1 cellular context compared by ENCODE assay signal in genomic region chr12:46268617-46269428, GRCh38.
A peak's percentile ranks its signal among the peaks of the same experiment; 100 is the strongest.
TF ChIP-seq lines count a peak whose summit lies in the region.

SLC38A1 (minus strand) TSS chr12:46269043; CDS start chr12:46239800, 29,243 bp downstream.

TF ChIP-seq in K562, 482 proteins besides CTCF, POLR2A, EP300 and RAD21 (continued from another document and continues in another):
- peak; percentile 39; the same call in 1 of the 2 replicates for TF ChIP-seq ZBTB1 (CRISPR knock-in tag; IDR thresholded peaks at IDR 0.05; ENCODE audit: borderline replicate concordance, low read depth)
- TF ChIP-seq POLR2AphosphoS5 (IDR thresholded peaks at IDR 0.05; ENCODE audit: control insufficient read depth, insufficient read depth, low read depth, low read length), result peak; percentile 36
- TF ChIP-seq HMG20A (CRISPR knock-in tag; conservative IDR thresholded peaks at IDR 0.05), result no peak
- peak; percentile 60; the same call in 1 of the 2 replicates for TF ChIP-seq MEF2D (tag; conservative IDR thresholded peaks at IDR 0.05; ENCODE audit: low read depth)
- TF ChIP-seq, protein P1, sequence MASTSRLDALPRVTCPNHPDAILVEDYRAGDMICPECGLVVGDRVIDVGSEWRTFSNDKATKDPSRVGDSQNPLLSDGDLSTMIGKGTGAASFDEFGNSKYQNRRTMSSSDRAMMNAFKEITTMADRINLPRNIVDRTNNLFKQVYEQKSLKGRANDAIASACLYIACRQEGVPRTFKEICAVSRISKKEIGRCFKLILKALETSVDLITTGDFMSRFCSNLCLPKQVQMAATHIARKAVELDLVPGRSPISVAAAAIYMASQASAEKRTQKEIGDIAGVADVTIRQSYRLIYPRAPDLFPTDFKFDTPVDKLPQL (IDR thresholded peaks at IDR 0.05; ENCODE audit: extremely low read depth, insufficient read length), result peak; percentile 67
- TF ChIP-seq ZNF121 (CRISPR knock-in tag; conservative IDR thresholded peaks at IDR 0.05), result no peak
- TF ChIP-seq NUFIP1 (IDR thresholded peaks at IDR 0.05; ENCODE audit: partially characterized antibody), result peak; percentile 28
- TF ChIP-seq KLF16 (IDR thresholded peaks at IDR 0.05), result no peak
- TF ChIP-seq, protein P2, sequence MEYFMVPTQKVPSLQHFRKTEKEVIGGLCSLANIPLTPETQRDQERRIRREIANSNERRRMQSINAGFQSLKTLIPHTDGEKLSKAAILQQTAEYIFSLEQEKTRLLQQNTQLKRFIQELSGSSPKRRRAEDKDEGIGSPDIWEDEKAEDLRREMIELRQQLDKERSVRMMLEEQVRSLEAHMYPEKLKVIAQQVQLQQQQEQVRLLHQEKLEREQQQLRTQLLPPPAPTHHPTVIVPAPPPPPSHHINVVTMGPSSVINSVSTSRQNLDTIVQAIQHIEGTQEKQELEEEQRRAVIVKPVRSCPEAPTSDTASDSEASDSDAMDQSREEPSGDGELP (CRISPR knock-in tag; IDR thresholded peaks at IDR 0.05; ENCODE audit: borderline replicate concordance), result peak; percentile 79; the same call in 1 of the 2 replicates
- TF ChIP-seq PHF8 (IDR thresholded peaks at IDR 0.05; ENCODE audit: borderline replicate concordance, low read length), result peak; percentile 70
- TF ChIP-seq NELFE (IDR thresholded peaks at IDR 0.05; ENCODE audit: insufficient read depth, insufficient read length), result no peak
- TF ChIP-seq ZNF175 (CRISPR knock-in tag; IDR thresholded peaks at IDR 0.05; ENCODE audit: low read depth), result no peak
- peak; percentile 99 for TF ChIP-seq CEBPG (CRISPR knock-in tag; IDR thresholded peaks at IDR 0.05)
- TF ChIP-seq CEBPG (tag; conservative IDR thresholded peaks at IDR 0.05 in 1 of 2, IDR thresholded peaks at IDR 0.05 in 1 of 2), result peak; percentile 93 to 97
- TF ChIP-seq HES1 (IDR thresholded peaks at IDR 0.05; ENCODE audit: low read depth), result peak; percentile 69; the same call in 1 of the 2 replicates
- TF ChIP-seq L3MBTL2 (IDR thresholded peaks at IDR 0.05), result peak; percentile 100
- no peak for TF ChIP-seq ZNF324 (CRISPR knock-in tag; IDR thresholded peaks at IDR 0.05)
- TF ChIP-seq MED1 (CRISPR knock-in tag; IDR thresholded peaks at IDR 0.05; ENCODE audit: borderline replicate concordance), result no peak
- TF ChIP-seq SREBF1 (IDR thresholded peaks at IDR 0.05; ENCODE audit: borderline replicate concordance, low read depth, low read length), result no peak
- TF ChIP-seq NCOR1 (IDR thresholded peaks at IDR 0.05), result peak; percentile 31; the same call in 1 of the 2 replicates
- TF ChIP-seq CBFA2T3 (IDR thresholded peaks at IDR 0.05), result 0 out of 2 replicates have a peak, but pooled peaks have one; percentile 7
- TF ChIP-seq ZNF395 (CRISPR knock-in tag; IDR thresholded peaks at IDR 0.05), result peak; percentile 73
- peak; percentile 29; the same call in 1 of the 2 replicates for TF ChIP-seq ZFPM2 (CRISPR knock-in tag; IDR thresholded peaks at IDR 0.05)
- peak; percentile 76 for TF ChIP-seq SOX6 (IDR thresholded peaks at IDR 0.05)
- 0 out of 2 replicates have a peak, but pooled peaks have one; percentile 4 for TF ChIP-seq SMC3 (conservative IDR thresholded peaks at IDR 0.05; ENCODE audit: insufficient read depth, low read depth, low read length)
- peak in 1 of 3 experiments; percentile 36 for TF ChIP-seq YY1 (IDR thresholded peaks at IDR 0.05; ENCODE audit: borderline replicate concordance in 1 of 3, control insufficient read depth in 1 of 3, extremely low read depth in 1 of 3, insufficient read depth in 3 of 3, insufficient read length in 1 of 3, insufficient replicate concordance in 2 of 3, low read depth in 1 of 3, low read length in 2 of 3)
- TF ChIP-seq, protein P3, sequence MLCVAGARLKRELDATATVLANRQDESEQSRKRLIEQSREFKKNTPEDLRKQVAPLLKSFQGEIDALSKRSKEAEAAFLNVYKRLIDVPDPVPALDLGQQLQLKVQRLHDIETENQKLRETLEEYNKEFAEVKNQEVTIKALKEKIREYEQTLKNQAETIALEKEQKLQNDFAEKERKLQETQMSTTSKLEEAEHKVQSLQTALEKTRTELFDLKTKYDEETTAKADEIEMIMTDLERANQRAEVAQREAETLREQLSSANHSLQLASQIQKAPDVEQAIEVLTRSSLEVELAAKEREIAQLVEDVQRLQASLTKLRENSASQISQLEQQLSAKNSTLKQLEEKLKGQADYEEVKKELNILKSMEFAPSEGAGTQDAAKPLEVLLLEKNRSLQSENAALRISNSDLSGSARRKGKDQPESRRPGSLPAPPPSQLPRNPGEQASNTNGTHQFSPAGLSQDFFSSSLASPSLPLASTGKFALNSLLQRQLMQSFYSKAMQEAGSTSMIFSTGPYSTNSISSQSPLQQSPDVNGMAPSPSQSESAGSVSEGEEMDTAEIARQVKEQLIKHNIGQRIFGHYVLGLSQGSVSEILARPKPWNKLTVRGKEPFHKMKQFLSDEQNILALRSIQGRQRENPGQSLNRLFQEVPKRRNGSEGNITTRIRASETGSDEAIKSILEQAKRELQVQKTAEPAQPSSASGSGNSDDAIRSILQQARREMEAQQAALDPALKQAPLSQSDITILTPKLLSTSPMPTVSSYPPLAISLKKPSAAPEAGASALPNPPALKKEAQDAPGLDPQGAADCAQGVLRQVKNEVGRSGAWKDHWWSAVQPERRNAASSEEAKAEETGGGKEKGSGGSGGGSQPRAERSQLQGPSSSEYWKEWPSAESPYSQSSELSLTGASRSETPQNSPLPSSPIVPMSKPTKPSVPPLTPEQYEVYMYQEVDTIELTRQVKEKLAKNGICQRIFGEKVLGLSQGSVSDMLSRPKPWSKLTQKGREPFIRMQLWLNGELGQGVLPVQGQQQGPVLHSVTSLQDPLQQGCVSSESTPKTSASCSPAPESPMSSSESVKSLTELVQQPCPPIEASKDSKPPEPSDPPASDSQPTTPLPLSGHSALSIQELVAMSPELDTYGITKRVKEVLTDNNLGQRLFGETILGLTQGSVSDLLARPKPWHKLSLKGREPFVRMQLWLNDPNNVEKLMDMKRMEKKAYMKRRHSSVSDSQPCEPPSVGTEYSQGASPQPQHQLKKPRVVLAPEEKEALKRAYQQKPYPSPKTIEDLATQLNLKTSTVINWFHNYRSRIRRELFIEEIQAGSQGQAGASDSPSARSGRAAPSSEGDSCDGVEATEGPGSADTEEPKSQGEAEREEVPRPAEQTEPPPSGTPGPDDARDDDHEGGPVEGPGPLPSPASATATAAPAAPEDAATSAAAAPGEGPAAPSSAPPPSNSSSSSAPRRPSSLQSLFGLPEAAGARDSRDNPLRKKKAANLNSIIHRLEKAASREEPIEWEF (CRISPR knock-in tag; IDR thresholded peaks at IDR 0.05), result no peak
- TF ChIP-seq ZBTB9 (CRISPR knock-in tag; IDR thresholded peaks at IDR 0.05), result peak; percentile 47
- TF ChIP-seq, protein P4, sequence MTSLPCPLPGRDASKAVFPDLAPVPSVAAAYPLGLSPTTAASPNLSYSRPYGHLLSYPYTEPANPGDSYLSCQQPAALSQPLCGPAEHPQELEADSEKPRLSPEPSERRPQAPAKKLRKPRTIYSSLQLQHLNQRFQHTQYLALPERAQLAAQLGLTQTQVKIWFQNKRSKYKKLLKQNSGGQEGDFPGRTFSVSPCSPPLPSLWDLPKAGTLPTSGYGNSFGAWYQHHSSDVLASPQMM (CRISPR knock-in tag; IDR thresholded peaks at IDR 0.05), result no peak
- TF ChIP-seq CEBPB (tag; IDR thresholded peaks at IDR 0.05), result peak; percentile 98
- TF ChIP-seq, protein P5, sequence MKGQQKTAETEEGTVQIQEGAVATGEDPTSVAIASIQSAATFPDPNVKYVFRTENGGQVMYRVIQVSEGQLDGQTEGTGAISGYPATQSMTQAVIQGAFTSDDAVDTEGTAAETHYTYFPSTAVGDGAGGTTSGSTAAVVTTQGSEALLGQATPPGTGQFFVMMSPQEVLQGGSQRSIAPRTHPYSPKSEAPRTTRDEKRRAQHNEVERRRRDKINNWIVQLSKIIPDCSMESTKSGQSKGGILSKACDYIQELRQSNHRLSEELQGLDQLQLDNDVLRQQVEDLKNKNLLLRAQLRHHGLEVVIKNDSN (CRISPR knock-in tag; IDR thresholded peaks at IDR 0.05), result peak; percentile 94
- peak; percentile 38 for TF ChIP-seq SMAD1 (IDR thresholded peaks at IDR 0.05; ENCODE audit: low read depth, low read length, partially characterized antibody)
- no peak; the same call in 1 of the 2 replicates for TF ChIP-seq ZNF12 (CRISPR knock-in tag; IDR thresholded peaks at IDR 0.05)
- no peak for TF ChIP-seq HNRNPH1 (optimal IDR thresholded peaks at IDR 0.05; ENCODE audit: low read depth, low read length)
- 0 out of 2 replicates have a peak, but pooled peaks have one; percentile 46 for TF ChIP-seq NFATC3 (IDR thresholded peaks at IDR 0.05)
- TF ChIP-seq POLR3G (IDR thresholded peaks at IDR 0.05; ENCODE audit: extremely low read depth, insufficient read length, insufficient replicate concordance), result no peak
- TF ChIP-seq MAFG (tag; conservative IDR thresholded peaks at IDR 0.05), result no peak
- TF ChIP-seq XRCC5 (IDR thresholded peaks at IDR 0.05; ENCODE audit: low read depth, low read length), result peak; percentile 66; the same call in 1 of the 2 replicates
- TF ChIP-seq, protein P6, sequence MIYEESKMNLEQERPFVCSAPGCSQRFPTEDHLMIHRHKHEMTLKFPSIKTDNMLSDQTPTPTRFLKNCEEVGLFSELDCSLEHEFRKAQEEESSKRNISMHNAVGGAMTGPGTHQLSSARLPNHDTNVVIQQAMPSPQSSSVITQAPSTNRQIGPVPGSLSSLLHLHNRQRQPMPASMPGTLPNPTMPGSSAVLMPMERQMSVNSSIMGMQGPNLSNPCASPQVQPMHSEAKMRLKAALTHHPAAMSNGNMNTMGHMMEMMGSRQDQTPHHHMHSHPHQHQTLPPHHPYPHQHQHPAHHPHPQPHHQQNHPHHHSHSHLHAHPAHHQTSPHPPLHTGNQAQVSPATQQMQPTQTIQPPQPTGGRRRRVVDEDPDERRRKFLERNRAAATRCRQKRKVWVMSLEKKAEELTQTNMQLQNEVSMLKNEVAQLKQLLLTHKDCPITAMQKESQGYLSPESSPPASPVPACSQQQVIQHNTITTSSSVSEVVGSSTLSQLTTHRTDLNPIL (CRISPR knock-in tag; IDR thresholded peaks at IDR 0.05), result no peak
